In the genomic region with DNA sequence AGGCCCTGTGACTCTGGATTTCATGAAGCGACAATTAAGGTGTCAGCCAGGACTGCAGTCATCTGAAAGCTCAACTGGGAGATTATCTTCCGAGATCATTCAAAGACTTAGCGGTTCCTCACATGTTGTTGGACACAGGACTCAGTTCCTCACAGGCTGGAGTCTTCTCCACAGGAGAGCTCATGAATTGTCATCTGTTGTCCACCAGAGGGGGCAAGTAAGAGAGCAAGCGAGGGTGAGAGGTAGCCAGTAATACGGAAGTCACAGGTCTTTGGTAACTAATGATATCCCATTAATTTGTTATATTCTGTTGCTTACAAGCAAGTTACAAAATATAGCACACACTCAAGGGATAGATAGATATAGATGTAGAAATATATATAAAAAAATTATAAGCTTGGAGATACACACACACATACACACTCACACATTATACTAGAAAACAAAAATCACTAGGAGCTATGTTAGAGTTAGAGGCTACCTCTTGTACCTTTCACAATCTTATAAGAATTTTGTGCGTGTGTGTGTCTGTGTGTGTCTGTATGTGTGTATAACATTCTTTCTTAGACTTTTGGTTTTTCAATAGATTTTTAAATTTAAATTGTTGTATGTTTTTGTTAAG, we compare ENCODE assay signal across 1 cellular context.
TF ChIP-seq lines count a peak whose summit lies in the region.

No MANE protein-coding gene starts in this region.

TF ChIP-seq in GM23338, 12 proteins besides CTCF, POLR2A, EP300 and RAD21 (continued from another document):
- TF ChIP-seq, protein P1, sequence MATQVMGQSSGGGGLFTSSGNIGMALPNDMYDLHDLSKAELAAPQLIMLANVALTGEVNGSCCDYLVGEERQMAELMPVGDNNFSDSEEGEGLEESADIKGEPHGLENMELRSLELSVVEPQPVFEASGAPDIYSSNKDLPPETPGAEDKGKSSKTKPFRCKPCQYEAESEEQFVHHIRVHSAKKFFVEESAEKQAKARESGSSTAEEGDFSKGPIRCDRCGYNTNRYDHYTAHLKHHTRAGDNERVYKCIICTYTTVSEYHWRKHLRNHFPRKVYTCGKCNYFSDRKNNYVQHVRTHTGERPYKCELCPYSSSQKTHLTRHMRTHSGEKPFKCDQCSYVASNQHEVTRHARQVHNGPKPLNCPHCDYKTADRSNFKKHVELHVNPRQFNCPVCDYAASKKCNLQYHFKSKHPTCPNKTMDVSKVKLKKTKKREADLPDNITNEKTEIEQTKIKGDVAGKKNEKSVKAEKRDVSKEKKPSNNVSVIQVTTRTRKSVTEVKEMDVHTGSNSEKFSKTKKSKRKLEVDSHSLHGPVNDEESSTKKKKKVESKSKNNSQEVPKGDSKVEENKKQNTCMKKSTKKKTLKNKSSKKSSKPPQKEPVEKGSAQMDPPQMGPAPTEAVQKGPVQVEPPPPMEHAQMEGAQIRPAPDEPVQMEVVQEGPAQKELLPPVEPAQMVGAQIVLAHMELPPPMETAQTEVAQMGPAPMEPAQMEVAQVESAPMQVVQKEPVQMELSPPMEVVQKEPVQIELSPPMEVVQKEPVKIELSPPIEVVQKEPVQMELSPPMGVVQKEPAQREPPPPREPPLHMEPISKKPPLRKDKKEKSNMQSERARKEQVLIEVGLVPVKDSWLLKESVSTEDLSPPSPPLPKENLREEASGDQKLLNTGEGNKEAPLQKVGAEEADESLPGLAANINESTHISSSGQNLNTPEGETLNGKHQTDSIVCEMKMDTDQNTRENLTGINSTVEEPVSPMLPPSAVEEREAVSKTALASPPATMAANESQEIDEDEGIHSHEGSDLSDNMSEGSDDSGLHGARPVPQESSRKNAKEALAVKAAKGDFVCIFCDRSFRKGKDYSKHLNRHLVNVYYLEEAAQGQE (IDR thresholded peaks at IDR 0.05; ENCODE audit: unreplicated experiment), result no peak
- no peak for TF ChIP-seq EZH2phosphoT487 (IDR thresholded peaks at IDR 0.05; ENCODE audit: unreplicated experiment)
- TF ChIP-seq CREB1 (CRISPR knock-in tag; IDR thresholded peaks at IDR 0.05; ENCODE audit: low read depth), result no peak
